In the genomic region with DNA sequence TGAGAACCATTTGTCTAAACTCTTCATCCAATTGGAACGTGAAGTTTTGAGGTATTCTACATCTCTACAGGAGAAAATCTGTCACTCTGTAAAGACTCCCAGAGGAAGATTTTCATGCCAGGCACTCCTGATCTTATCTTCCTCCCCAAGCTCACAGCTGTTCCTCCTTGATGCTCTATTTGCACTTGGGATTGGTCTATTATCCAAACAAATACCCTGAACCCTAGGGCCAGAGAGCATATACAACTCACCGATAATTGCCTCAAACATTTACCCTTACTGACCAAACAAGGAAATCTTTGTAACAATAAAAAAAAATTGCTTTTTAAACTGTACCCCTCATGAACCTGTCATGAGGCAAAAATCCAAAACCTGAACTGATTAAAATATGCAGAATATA, we compare ENCODE assay signal across 17 cellular contexts.
"Had no signal": no experiment of that assay in that cellular context is flagged by ENCODE, and none has a peak within 500 bp of the region (broad histone marks: within the 10 kb centered on the region; RNA-seq: fewer than 3 reads in every experiment).

No MANE protein-coding gene starts in this region.

- H3K27me3 ChIP-seq: adrenal gland, cardiac muscle cell, hepatocyte, neural progenitor cell, sigmoid colon, stomach, testis, upper lobe of left lung had no signal

- H3K4me3 ChIP-seq: adrenal gland, cardiac muscle cell, hepatocyte, neural progenitor cell, pancreas, sigmoid colon, stomach, testis, upper lobe of left lung had no signal

- H3K36me3 ChIP-seq: adrenal gland, cardiac muscle cell, neural progenitor cell, pancreas, sigmoid colon, stomach, upper lobe of left lung had no signal

- H3K36me3 Mint-ChIP-seq: neural progenitor cell had no signal

- H3K4me2 ChIP-seq: hepatocyte, neural progenitor cell had no signal

- H3K79me2 ChIP-seq: hepatocyte had no signal

- H3K27ac Mint-ChIP-seq: activated T-helper 2 cell treated with anti-CD3 and anti-CD28 coated beads, Interferon-gamma antibody, Interleukin-2, Interleukin-4, amounts not matched to agents 10 μg/mL and 5 μg/mL and 100 μg/mL, durations not matched to agents 14 hours and 24 hours and 36 hours; neural progenitor cell had no signal

- ATAC-seq: activated CD4-positive, CD25-positive, alpha-beta regulatory T cell treated with anti-CD3 and anti-CD28 coated beads, Interleukin-2, amount 50 U/mL, for 24 hours; left lobe of liver; pancreas had no signal

- H3K27ac ChIP-seq: adrenal gland, cardiac muscle cell, hepatocyte, neural progenitor cell, pancreas, sigmoid colon, stomach, testis, upper lobe of left lung had no signal

- H3K4me1 ChIP-seq: adrenal gland, neural progenitor cell, pancreas, sigmoid colon, stomach, testis, upper lobe of left lung had no signal

- H3K4me3 Mint-ChIP-seq: neural progenitor cell had no signal

- H3K9me3 Mint-ChIP-seq: activated T-helper 2 cell treated with anti-CD3 and anti-CD28 coated beads, Interferon-gamma antibody, Interleukin-2, Interleukin-4, amounts not matched to agents 10 μg/mL and 5 μg/mL and 100 μg/mL, durations not matched to agents 14 hours and 24 hours and 36 hours; neural progenitor cell had no signal

- H3K9ac ChIP-seq: neural progenitor cell had no signal

- DNase-seq: activated CD4-positive, alpha-beta T cell treated with anti-CD3 and anti-CD28 coated beads, Interleukin-2, amount 50 U/mL, for 1 hour; activated naive CD4-positive, alpha-beta T cell treated with anti-CD3 and anti-CD28 coated beads, Interleukin-2, amount 50 U/mL, for 16 hours; adrenal gland; islet precursor cell; pancreas; sigmoid colon; stimulated activated CD4-positive, alpha-beta T cell treated with anti-CD3 and anti-CD28 coated beads, Interleukin-1b, Interleukin-23, amount 100 ng/mL, for 48 hours; stomach; T-helper 9 cell; testis; upper lobe of left lung had no signal

- H3K4me1 Mint-ChIP-seq: neural progenitor cell had no signal
